13 cellular contexts compared by ENCODE assay signal in genomic region chr9:129494113-129494789, GRCh38.
A peak's percentile ranks its signal among the peaks of the same experiment; 100 is the strongest.
DNase-seq lines count a peak whose midpoint lies in the region; ATAC-seq, FAIRE-seq and TF ChIP-seq lines count a peak whose summit lies in the region.
"Had no signal": no experiment of that assay in that cellular context is flagged by ENCODE, and none has a peak within 500 bp of the region (broad histone marks: within the 10 kb centered on the region; RNA-seq: fewer than 3 reads in every experiment).

No MANE protein-coding gene starts in this region.

- WGBS in gastroesophageal sphincter (ENCODE audit: low coverage in 1 of 2), 2 donors: 62 to 74% methylated on average over 5 to 6 of the region's 11 CpGs

- H3K4me3 ChIP-seq in gastroesophageal sphincter: peak overlapping the region in 1 of 2 donors; percentile 72
- peak overlapping the region; percentile 1 for H3K4me3 ChIP-seq in parathyroid adenoma (ENCODE audit: low read depth, low read length)

- DNase-seq in NCI-H69 (lab: John Stamatoyannopoulos, UW) (peak; percentile 57), NCI-H1105 (lab: John Stamatoyannopoulos, UW) (no peak), frontal cortex (ENCODE audit: low spot score in 2 of 2) (no peak), RCC 7860 (ENCODE audit: low spot score) (no peak)
- DNase-seq: activated T-cell treated with anti-CD3 and anti-CD28 coated beads, Interleukin-2, amount 50 U/mL, for 48 hours; MV-4-11; NK-92 treated with Interleukin-12 subunit alpha and Interleukin-12 subunit beta, amount 100 ng/mL, for 24 hours; stimulated activated naive CD4-positive, alpha-beta T cell treated with Interleukin-2 at 50 U/mL for 16 hours had no signal

- peak overlapping the region; percentile 100 for H3K27ac ChIP-seq in 22Rv1
- H3K27ac ChIP-seq in gastroesophageal sphincter: peak overlapping the region in 3 of 4 donors; percentile 100
- no peak overlapping the region for H3K27ac ChIP-seq in parathyroid adenoma

- H3K4me1 ChIP-seq in gastroesophageal sphincter: peaks cover 0 to 96% (median 60%) of the 10 kb centered on the region in 3 donors
- H3K4me1 ChIP-seq in parathyroid adenoma: peaks cover 19% of the 10 kb centered on the region

- no peak overlapping the region for H3K9ac ChIP-seq in parathyroid adenoma

- TF ChIP-seq EP300 in gastroesophageal sphincter (IDR thresholded peaks at IDR 0.05): no peak

- no peak for FAIRE-seq in frontal cortex (lab: Jason Lieb, UNC)
- FAIRE-seq in RCC 7860 (lab: Jason Lieb, UNC): no peak
- FAIRE-seq: TTC549 had no signal

- H3K36me3 ChIP-seq in gastroesophageal sphincter (peaks cover 0 to 17% of the 10 kb centered on the region in 2 donors), parathyroid adenoma (ENCODE audit: control insufficient read depth, insufficient read depth, low read length) (no peaks in the 10 kb centered on the region)

- TF ChIP-seq POLR2A in gastroesophageal sphincter (IDR thresholded peaks at IDR 0.05): no peak

- TF ChIP-seq CTCF in 22Rv1 (IDR thresholded peaks at IDR 0.05) (no peak), gastroesophageal sphincter (IDR thresholded peaks at IDR 0.05) (no peak), parathyroid adenoma (IDR thresholded peaks at IDR 0.05) (no peak)

- H2AFZ ChIP-seq in parathyroid adenoma: no peak overlapping the region

- H3K27me3 ChIP-seq in gastroesophageal sphincter (no peaks in the 10 kb centered on the region), parathyroid adenoma (ENCODE audit: control insufficient read depth, insufficient read depth, low read length) (no peaks in the 10 kb centered on the region)

- ATAC-seq in gastroesophageal sphincter: no peak
- no peak for ATAC-seq in GM18867 (IDR thresholded peaks at IDR 0.05; ENCODE audit: unreplicated experiment)

- H3K9me3 ChIP-seq in gastroesophageal sphincter (no peaks in the 10 kb centered on the region), parathyroid adenoma (ENCODE audit: control insufficient read depth, low read length) (no peaks in the 10 kb centered on the region)

- H3K79me2 ChIP-seq in parathyroid adenoma: no peaks in the 10 kb centered on the region

- H3K4me2 ChIP-seq in parathyroid adenoma (ENCODE audit: low read length): no peak overlapping the region
